Comparison of ENCODE assay signal across 21 cellular contexts in the genomic region with DNA sequence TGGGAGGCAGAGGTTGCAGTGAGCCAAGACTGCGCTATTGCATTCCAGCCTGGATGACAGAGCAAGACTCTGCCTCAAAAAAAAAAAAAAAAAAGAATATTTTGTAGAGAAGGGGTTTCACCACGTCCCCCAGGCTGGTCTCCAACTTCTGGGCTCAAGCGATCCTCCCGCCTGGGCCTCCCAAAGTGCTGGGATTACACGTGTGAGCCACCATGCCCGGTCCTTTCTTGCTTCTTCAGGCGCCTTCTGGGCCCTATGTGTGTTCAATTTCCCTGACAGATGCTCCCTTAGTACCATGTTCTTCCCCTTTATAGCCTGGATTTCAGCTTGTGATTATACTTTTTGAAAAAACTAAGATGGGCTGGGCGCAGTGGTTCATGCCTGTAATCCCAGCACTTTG. TPM values are rescaled to one million over a fixed set of nuclear protein-coding genes. Genes with fewer than 3 reads are reported as not detected.
DNase-seq lines count a peak whose midpoint lies in the region; ATAC-seq and TF ChIP-seq lines count a peak whose summit lies in the region.
"Had no signal": no experiment of that assay in that cellular context is flagged by ENCODE, and none has a peak within 500 bp of the region (broad histone marks: within the 10 kb centered on the region; RNA-seq: fewer than 3 reads in every experiment).

No MANE protein-coding gene starts in this region.

- no peaks in the 10 kb centered on the region for H3K36me3 ChIP-seq in CD4-positive, CD25-positive, alpha-beta regulatory T cell (ENCODE audit: control insufficient read depth, insufficient read depth, low read length)
- H3K36me3 ChIP-seq in CD8-positive, alpha-beta memory T cell (ENCODE audit: insufficient read depth, low read length): peaks cover 5% of the 10 kb centered on the region
- no peaks in the 10 kb centered on the region for H3K36me3 ChIP-seq in hepatocyte (replicated peaks; ENCODE audit: insufficient read depth, low read depth)
- peaks cover 0 to 6% (median 0%) of the 10 kb centered on the region in 6 donors for H3K36me3 ChIP-seq in spleen
- H3K36me3 ChIP-seq: gastroesophageal sphincter had no signal

- H3K4me3 ChIP-seq in CD4-positive, CD25-positive, alpha-beta regulatory T cell (ENCODE audit: low read depth, low read length): no peak overlapping the region
- H3K4me3 ChIP-seq in CD8-positive, alpha-beta memory T cell (ENCODE audit: low read length): no peak overlapping the region
- H3K4me3 ChIP-seq in hepatocyte (no peak overlapping the region), spleen (no peak overlapping the region)
- H3K4me3 ChIP-seq: dorsolateral prefrontal cortex, gastroesophageal sphincter, smooth muscle cell had no signal

- H3K9me2 ChIP-seq in hepatocyte (replicated peaks; ENCODE audit: insufficient read depth): no peaks in the 10 kb centered on the region

- H3K27me3 Mint-ChIP-seq in CD4-positive, CD25-positive, alpha-beta regulatory T cell: peaks cover 17% of the 10 kb centered on the region
- peaks cover 0 to 7% of the 10 kb centered on the region in 2 donors for H3K27me3 Mint-ChIP-seq in CD8-positive, alpha-beta memory T cell
- peaks cover under 1% of the 10 kb centered on the region for H3K27me3 Mint-ChIP-seq in activated naive CD4-positive, alpha-beta T cell treated with anti-CD3 and anti-CD28 coated beads, Interleukin-2, amount 10 ng/mL, durations not matched to agents 7 days and 5 days
- H3K27me3 Mint-ChIP-seq: activated naive CD8-positive, alpha-beta T cell treated with anti-CD3 and anti-CD28 coated beads for 36 hours had no signal

- CTCF ChIA-PET in CD8-positive, alpha-beta memory T cell (lab: Charles Lee): interaction anchor here (1.1 to 19.6 kb wide), 4 partner anchors 13 to 82 kb away, joined by 6 to 820 read pairs (median 300); no protein-coding TSS in a partner anchor
- CTCF ChIA-PET in activated naive CD4-positive, alpha-beta T cell treated with anti-CD3 and anti-CD28 coated beads, Interleukin-2, amount 10 ng/mL, durations not matched to agents 7 days and 5 days (lab: Charles Lee): interaction anchor here (0.6 to 14.2 kb wide), 4 partner anchors 10 to 86 kb away, joined by 4 to 460 read pairs (median 46); partner anchors contain the start of gene ZFP36L2

- no peak for ATAC-seq in CD4-positive, CD25-positive, alpha-beta regulatory T cell (ENCODE audit: low read depth in 2 of 2)
- ATAC-seq: gastroesophageal sphincter, natural killer cell, SK-N-SH treated with all-trans-retinoic acid at 6 μM for 48 hours had no signal

- H3K79me2 ChIP-seq in hepatocyte: peaks cover 6% of the 10 kb centered on the region

- peaks cover 45% of the 10 kb centered on the region for H3K4me1 ChIP-seq in CD4-positive, CD25-positive, alpha-beta regulatory T cell (ENCODE audit: control insufficient read depth, insufficient read depth, low read length, poor library complexity, severe bottlenecking)
- peaks cover 40% of the 10 kb centered on the region for H3K4me1 ChIP-seq in CD8-positive, alpha-beta memory T cell (ENCODE audit: insufficient read depth, low read length)
- H3K4me1 ChIP-seq in hepatocyte (ENCODE audit: insufficient read depth) (peaks cover 38% of the 10 kb centered on the region), spleen (peaks cover 30 to 98% (median 69%) of the 10 kb centered on the region in 6 donors)

- 98% methylated on average over 8 of the region's 8 CpGs for WGBS in hepatocyte (ENCODE audit: low lambda C conversion rate, missing lambda C conversion rate)
- WGBS in spleen, 5 donors: 87 to 95% (median 93%) methylated on average over 8 of the region's 8 CpGs

- no peaks in the 10 kb centered on the region for H3K9me3 ChIP-seq in CD4-positive, CD25-positive, alpha-beta regulatory T cell (ENCODE audit: control insufficient read depth in 2 of 2, low read length in 2 of 2)
- no peaks in the 10 kb centered on the region for H3K9me3 ChIP-seq in CD8-positive, alpha-beta memory T cell (ENCODE audit: low read length)
- H3K9me3 ChIP-seq in hepatocyte (ENCODE audit: low read depth): no peaks in the 10 kb centered on the region
- no peaks in the 10 kb centered on the region for H3K9me3 ChIP-seq in spleen
- H3K9me3 ChIP-seq: gastroesophageal sphincter had no signal

- H3K4me2 ChIP-seq in hepatocyte: no peak overlapping the region
- H3K4me2 ChIP-seq: smooth muscle cell had no signal

- peaks cover 4 to 63% (median 38%) of the 10 kb centered on the region in 4 donors for H3K4me1 Mint-ChIP-seq in CD4-positive, CD25-positive, alpha-beta regulatory T cell
- H3K4me1 Mint-ChIP-seq in CD8-positive, alpha-beta memory T cell: peaks cover 50 to 71% (median 61%) of the 10 kb centered on the region in 3 donors
- peaks cover 46% of the 10 kb centered on the region for H3K4me1 Mint-ChIP-seq in activated naive CD4-positive, alpha-beta T cell treated with anti-CD3 and anti-CD28 coated beads, Interleukin-2, amount 10 ng/mL, durations not matched to agents 7 days and 5 days

- no peak for DNase-seq in CD4-positive, CD25-positive, alpha-beta regulatory T cell
- DNase-seq in CD8-positive, alpha-beta memory T cell: no peak
- DNase-seq in hepatocyte (ENCODE audit: low spot score): no peak
- DNase-seq in spleen: peak; percentile 62
- no peak for DNase-seq in activated naive CD4-positive, alpha-beta T cell treated with anti-CD3 and anti-CD28 coated beads, Interleukin-2, amount 10 ng/mL, durations not matched to agents 7 days and 5 days
- DNase-seq in NCI-H526 treated with DMSO at 0.1 percent for 48 hours (lab: John Stamatoyannopoulos, UW): no peak
- no peak for DNase-seq in NCI-H1694 (lab: John Stamatoyannopoulos, UW)
- DNase-seq: activated CD4-positive, alpha-beta T cell treated with anti-CD3 and anti-CD28 coated beads for 48 hours; activated naive CD8-positive, alpha-beta T cell treated with anti-CD3 and anti-CD28 coated beads for 36 hours; DMS153; dorsolateral prefrontal cortex; midbrain; natural killer cell; retina; stimulated activated CD4-positive, alpha-beta T cell treated with anti-CD3 and anti-CD28 coated beads, Interleukin-2, amount 100 ng/mL, for 24 hours; trophoblast cell had no signal

- no peak overlapping the region for H2AFZ ChIP-seq in hepatocyte

- no peak for TF ChIP-seq CTCF in hepatocyte (IDR thresholded peaks at IDR 0.05; ENCODE audit: poor library complexity)
- TF ChIP-seq CTCF in spleen (IDR thresholded peaks at IDR 0.05 in 8 of 11, conservative IDR thresholded peaks at IDR 0.05 in 3 of 11): no peak

- no peak overlapping the region for H3K4me3 Mint-ChIP-seq in CD4-positive, CD25-positive, alpha-beta regulatory T cell
- no peak overlapping the region for H3K4me3 Mint-ChIP-seq in CD8-positive, alpha-beta memory T cell
- no peak overlapping the region for H3K4me3 Mint-ChIP-seq in activated naive CD4-positive, alpha-beta T cell treated with anti-CD3 and anti-CD28 coated beads, Interleukin-2, amount 10 ng/mL, durations not matched to agents 7 days and 5 days
- H3K4me3 Mint-ChIP-seq: activated naive CD8-positive, alpha-beta T cell treated with anti-CD3 and anti-CD28 coated beads for 36 hours; natural killer cell; T-helper 2 cell treated with Interferon-gamma antibody and Interleukin-4, amounts not matched to agents 5 μg/mL and 100 μg/mL, for 36 hours had no signal

- peak overlapping the region in 1 of 3 donors; percentile 23 for H3K27ac Mint-ChIP-seq in CD4-positive, CD25-positive, alpha-beta regulatory T cell
- H3K27ac Mint-ChIP-seq in CD8-positive, alpha-beta memory T cell: peak overlapping the region in 6 of 8 donors; percentile 29 to 99 (median 73)
- H3K27ac Mint-ChIP-seq in activated naive CD4-positive, alpha-beta T cell treated with anti-CD3 and anti-CD28 coated beads, Interleukin-2, amount 10 ng/mL, durations not matched to agents 7 days and 5 days: no peak overlapping the region
- H3K27ac Mint-ChIP-seq: activated naive CD8-positive, alpha-beta T cell treated with anti-CD3 and anti-CD28 coated beads for 36 hours; T-helper 2 cell treated with Interferon-gamma antibody and Interleukin-4, amounts not matched to agents 5 μg/mL and 100 μg/mL, for 36 hours had no signal

- POLR2A ChIA-PET in CD8-positive, alpha-beta memory T cell (lab: Charles Lee): interaction anchor here (0.7 to 13.5 kb wide), 5 partner anchors 12 to 86 kb away, joined by 3 to 590 read pairs (median 40); partner anchors contain the start of gene ZFP36L2

- no peak for TF ChIP-seq POLR2A in spleen (IDR thresholded peaks at IDR 0.05)

- H3K9me3 Mint-ChIP-seq in CD4-positive, CD25-positive, alpha-beta regulatory T cell: peaks cover 0 to 4% (median 0%) of the 10 kb centered on the region in 7 donors
- peaks cover 0 to 2% (median 0%) of the 10 kb centered on the region in 5 donors for H3K9me3 Mint-ChIP-seq in CD8-positive, alpha-beta memory T cell
- H3K9me3 Mint-ChIP-seq in activated naive CD4-positive, alpha-beta T cell treated with anti-CD3 and anti-CD28 coated beads, Interleukin-2, amount 10 ng/mL, durations not matched to agents 7 days and 5 days: no peaks in the 10 kb centered on the region
- H3K9me3 Mint-ChIP-seq: activated naive CD8-positive, alpha-beta T cell treated with anti-CD3 and anti-CD28 coated beads for 36 hours; natural killer cell; T-helper 2 cell treated with Interferon-gamma antibody and Interleukin-4, amounts not matched to agents 5 μg/mL and 100 μg/mL, for 36 hours had no signal

- peak overlapping the region; percentile 96 for H3K27ac ChIP-seq in CD4-positive, CD25-positive, alpha-beta regulatory T cell (ENCODE audit: insufficient read depth, low read length, poor library complexity, severe bottlenecking)
- H3K27ac ChIP-seq in CD8-positive, alpha-beta memory T cell (ENCODE audit: low read depth, low read length): no peak overlapping the region
- peak overlapping the region; percentile 100 for H3K27ac ChIP-seq in hepatocyte
- peak overlapping the region in 2 of 8 donors; percentile 31 to 99 for H3K27ac ChIP-seq in spleen
- H3K27ac ChIP-seq: VCaP had no signal

- H4K20me1 ChIP-seq in hepatocyte (ENCODE audit: insufficient read depth, poor library complexity, severe bottlenecking): no peaks in the 10 kb centered on the region

- H3K27me3 ChIP-seq in CD4-positive, CD25-positive, alpha-beta regulatory T cell (ENCODE audit: control insufficient read depth, insufficient read depth, low read length): no peaks in the 10 kb centered on the region
- H3K27me3 ChIP-seq in CD8-positive, alpha-beta memory T cell (ENCODE audit: insufficient read depth, low read length, poor library complexity, severe bottlenecking): no peaks in the 10 kb centered on the region
- H3K27me3 ChIP-seq in hepatocyte: no peaks in the 10 kb centered on the region
- H3K27me3 ChIP-seq in spleen (replicated peaks in 1 of 7): no peaks in the 10 kb centered on the region
- H3K27me3 ChIP-seq: dorsolateral prefrontal cortex, gastroesophageal sphincter had no signal

- H3K36me3 Mint-ChIP-seq in CD4-positive, CD25-positive, alpha-beta regulatory T cell: peaks cover 15% of the 10 kb centered on the region
- peaks cover 9 to 32% (median 9%) of the 10 kb centered on the region in 3 donors for H3K36me3 Mint-ChIP-seq in CD8-positive, alpha-beta memory T cell
- peaks cover 25% of the 10 kb centered on the region for H3K36me3 Mint-ChIP-seq in activated naive CD4-positive, alpha-beta T cell treated with anti-CD3 and anti-CD28 coated beads, Interleukin-2, amount 10 ng/mL, durations not matched to agents 7 days and 5 days
- H3K36me3 Mint-ChIP-seq: natural killer cell had no signal

- intact Hi-C loops in spleen (cut with DNase I; ENCODE audit: low total_unique reads): no loop called here

RNA-seq across cellular contexts. Expression of gene ZFP36L2, which starts 9.8 kb away (rescaled TPM):
- 874 TPM for total RNA-seq in CD4-positive, CD25-positive, alpha-beta regulatory T cell
- polyA plus RNA-seq in CD4-positive, CD25-positive, alpha-beta regulatory T cell: 100 to 1,000 TPM; 119 to 155 (median 128) TPM
- total RNA-seq in CD8-positive, alpha-beta memory T cell: 10 to 100 TPM; 98.0 to 98.6 TPM
- 737 TPM for polyA plus RNA-seq in CD8-positive, alpha-beta memory T cell
- 77.6 and 85.1 TPM in 2 replicates for total RNA-seq in hepatocyte
- polyA plus RNA-seq in hepatocyte: 266 and 285 TPM in 2 replicates
- 100 to 1,000 TPM; 118 to 223 (median 131) TPM for total RNA-seq in spleen
- polyA plus RNA-seq in spleen: 100 to 1,000 TPM in 1 of 3 donors, 10 to 100 TPM in 2; 72.4 to 115 (median 91.0) TPM
